ENCODE assay signal across 1 cellular context in genomic region chr2:54081574-54081973, GRCh38.
TF ChIP-seq lines count a peak whose summit lies in the region.

No MANE protein-coding gene starts in this region.

TF ChIP-seq in GM12878, 131 proteins besides CTCF, POLR2A, EP300 and RAD21 (continued from another document):
- no peak for TF ChIP-seq ZBTB11 (CRISPR knock-in tag; IDR thresholded peaks at IDR 0.05)
- TF ChIP-seq CEBPB (IDR thresholded peaks at IDR 0.05; ENCODE audit: borderline replicate concordance in 1 of 2, low read depth in 2 of 2, low read length in 2 of 2) = peak in 1 of 2 experiments; percentile 87; a peak in 2 of 4 replicates
- no peak for TF ChIP-seq YBX1 (IDR thresholded peaks at IDR 0.05)
- TF ChIP-seq DPF2 (IDR thresholded peaks at IDR 0.05) = peak; percentile 95
